14 cellular contexts compared by ENCODE assay signal in the genomic region with DNA sequence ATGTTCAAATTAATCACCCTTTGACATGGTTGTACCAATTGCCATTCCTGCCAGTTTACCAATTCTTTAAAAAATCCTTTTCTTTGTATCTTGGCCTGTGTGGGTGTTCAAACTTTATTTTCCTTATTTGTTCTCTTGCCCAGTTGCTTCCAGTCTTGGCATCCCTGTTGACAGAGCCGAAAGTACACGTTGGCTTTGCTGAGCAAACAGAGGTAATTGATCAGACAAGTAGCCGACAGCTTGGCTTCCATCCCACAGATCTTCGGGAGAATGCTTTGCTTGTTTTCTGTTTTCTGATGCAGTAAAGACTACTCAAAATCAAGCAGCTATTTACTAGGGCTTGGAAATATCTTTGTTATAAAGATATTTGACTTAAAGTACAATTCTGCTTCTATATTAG.
DNase-seq lines count a peak whose midpoint lies in the region; TF ChIP-seq lines count a peak whose summit lies in the region.
"Had no signal": no experiment of that assay in that cellular context is flagged by ENCODE, and none has a peak within 500 bp of the region (broad histone marks: within the 10 kb centered on the region; RNA-seq: fewer than 3 reads in every experiment).

No MANE protein-coding gene starts in this region.

- DNase-seq in Ammon's horn (ENCODE audit: low spot score) (peak; percentile 13), LNCaP clone FGC (ENCODE audit: low read depth) (peak; percentile 91), NCI-H748 (lab: John Stamatoyannopoulos, UW; ENCODE audit: unreplicated experiment) (peak; percentile 62), mucosa of gallbladder (ENCODE audit: low spot score) (peak; percentile 79), GM13977 (ENCODE audit: low spot score) (no peak), brain microvascular endothelial cell (no peak)
- no peak for DNase-seq in activated T-cell treated with anti-CD3 and anti-CD28 coated beads, Interleukin-2, amount 50 U/mL, for 24 hours
- DNase-seq: DMS 273 treated with DMSO at 0.1 percent for 48 hours, NCI-H1694, NCI-H2171, NCI-H524 treated with DMSO at 0.1 percent for 48 hours had no signal

- H3K36me3 Mint-ChIP-seq in activated T-cell treated with anti-CD3 and anti-CD28 coated beads, Interleukin-2, amount 50 U/mL, for 24 hours (ENCODE audit: low read depth), result no peaks in the 10 kb centered on the region

- in situ Hi-C loops in GM13977 (cut with MboI; ENCODE audit: low pct_unique_long_range_greater_than_20kb, low sequenced_read_pairs, unreplicated experiment), result no loop called here
- in situ Hi-C loops in brain microvascular endothelial cell (cut with HindIII; ENCODE audit: low pct_ligation_motif_present, low sequenced_read_pairs), result no loop called here

- H3K4me3 ChIP-seq in LNCaP clone FGC (ENCODE audit: low read depth, low read length) (no peak overlapping the region), brain microvascular endothelial cell (ENCODE audit: low read depth, low read length) (no peak overlapping the region)
- H3K4me3 ChIP-seq: GM23338 had no signal

- H3K27me3 Mint-ChIP-seq in activated T-cell treated with anti-CD3 and anti-CD28 coated beads, Interleukin-2, amount 50 U/mL, for 24 hours, result no peaks in the 10 kb centered on the region

- H3K4me1 Mint-ChIP-seq in activated T-cell treated with anti-CD3 and anti-CD28 coated beads, Interleukin-2, amount 50 U/mL, for 24 hours (ENCODE audit: low read depth), result no peaks in the 10 kb centered on the region
- H3K4me1 Mint-ChIP-seq: GM23338 had no signal

- H3K9me3 Mint-ChIP-seq in activated T-cell treated with anti-CD3 and anti-CD28 coated beads, Interleukin-2, amount 50 U/mL, for 24 hours, result peaks cover 10% of the 10 kb centered on the region
- H3K9me3 Mint-ChIP-seq: GM23338 had no signal

- H3K27ac ChIP-seq in brain microvascular endothelial cell, result no peak overlapping the region
- H3K27ac ChIP-seq: C4-2B, RWPE1 had no signal

- H3K4me3 Mint-ChIP-seq in activated T-cell treated with anti-CD3 and anti-CD28 coated beads, Interleukin-2, amount 50 U/mL, for 24 hours, result no peak overlapping the region
- H3K4me3 Mint-ChIP-seq: GM23338 had no signal

- no peaks in the 10 kb centered on the region for H3K27me3 ChIP-seq in brain microvascular endothelial cell (replicated peaks)

- H3K27ac Mint-ChIP-seq in activated T-cell treated with anti-CD3 and anti-CD28 coated beads, Interleukin-2, amount 50 U/mL, for 24 hours, result no peak overlapping the region
- H3K27ac Mint-ChIP-seq: GM23338 had no signal

- no peak for TF ChIP-seq CTCF in LNCaP clone FGC (IDR thresholded peaks at IDR 0.05; ENCODE audit: control insufficient read depth, extremely low read depth, insufficient read depth)
- TF ChIP-seq CTCF in GM13977 (IDR thresholded peaks at IDR 0.05; ENCODE audit: extremely low read depth, insufficient read depth, missing control alignments), result no peak
- TF ChIP-seq CTCF in brain microvascular endothelial cell (IDR thresholded peaks at IDR 0.05; ENCODE audit: low read depth, low read length, missing control alignments), result no peak

- H3K36me3 ChIP-seq in brain microvascular endothelial cell (replicated peaks), result no peaks in the 10 kb centered on the region

Comparison
In these comparisons a context has a peak if more than half of its experiments do, and no peak if none do; other contexts are left out.
1. DNase-seq: peak in Ammon's horn (single experiment), LNCaP clone FGC (single experiment), NCI-H748 (single experiment) and mucosa of gallbladder (single experiment); none in activated T-cell treated with anti-CD3 and anti-CD28 coated beads, Interleukin-2, amount 50 U/mL, for 24 hours (single experiment), GM13977 (single experiment) and brain microvascular endothelial cell (single experiment).